Comparison of ENCODE assay signal across 1 cellular context in the genomic region with DNA sequence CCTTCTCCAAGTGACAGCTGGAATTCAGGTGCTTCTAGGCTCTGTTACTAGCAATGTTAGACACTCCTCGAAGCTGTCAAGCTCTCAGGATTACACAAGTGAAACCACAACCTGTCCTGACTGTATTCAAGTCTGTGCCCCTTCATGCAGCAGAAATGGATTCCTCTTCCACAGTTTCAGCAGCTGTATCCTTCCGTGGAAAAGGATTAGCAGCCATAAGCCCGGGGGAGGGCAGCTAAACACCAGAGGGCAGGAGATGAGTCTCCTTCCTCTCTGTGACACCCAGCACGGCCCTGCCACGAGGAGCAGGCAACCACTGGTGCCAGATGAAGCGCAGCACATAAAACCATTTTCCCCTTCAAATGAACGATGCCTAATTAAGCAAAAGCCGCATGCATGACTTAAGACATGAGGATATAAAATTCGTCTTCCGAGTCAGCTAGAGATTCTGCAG.
TF ChIP-seq lines count a peak whose summit lies in the region.

No MANE protein-coding gene starts in this region.

TF ChIP-seq in GM23338, 12 proteins besides CTCF, POLR2A, EP300 and RAD21:
- TF ChIP-seq, protein P1, sequence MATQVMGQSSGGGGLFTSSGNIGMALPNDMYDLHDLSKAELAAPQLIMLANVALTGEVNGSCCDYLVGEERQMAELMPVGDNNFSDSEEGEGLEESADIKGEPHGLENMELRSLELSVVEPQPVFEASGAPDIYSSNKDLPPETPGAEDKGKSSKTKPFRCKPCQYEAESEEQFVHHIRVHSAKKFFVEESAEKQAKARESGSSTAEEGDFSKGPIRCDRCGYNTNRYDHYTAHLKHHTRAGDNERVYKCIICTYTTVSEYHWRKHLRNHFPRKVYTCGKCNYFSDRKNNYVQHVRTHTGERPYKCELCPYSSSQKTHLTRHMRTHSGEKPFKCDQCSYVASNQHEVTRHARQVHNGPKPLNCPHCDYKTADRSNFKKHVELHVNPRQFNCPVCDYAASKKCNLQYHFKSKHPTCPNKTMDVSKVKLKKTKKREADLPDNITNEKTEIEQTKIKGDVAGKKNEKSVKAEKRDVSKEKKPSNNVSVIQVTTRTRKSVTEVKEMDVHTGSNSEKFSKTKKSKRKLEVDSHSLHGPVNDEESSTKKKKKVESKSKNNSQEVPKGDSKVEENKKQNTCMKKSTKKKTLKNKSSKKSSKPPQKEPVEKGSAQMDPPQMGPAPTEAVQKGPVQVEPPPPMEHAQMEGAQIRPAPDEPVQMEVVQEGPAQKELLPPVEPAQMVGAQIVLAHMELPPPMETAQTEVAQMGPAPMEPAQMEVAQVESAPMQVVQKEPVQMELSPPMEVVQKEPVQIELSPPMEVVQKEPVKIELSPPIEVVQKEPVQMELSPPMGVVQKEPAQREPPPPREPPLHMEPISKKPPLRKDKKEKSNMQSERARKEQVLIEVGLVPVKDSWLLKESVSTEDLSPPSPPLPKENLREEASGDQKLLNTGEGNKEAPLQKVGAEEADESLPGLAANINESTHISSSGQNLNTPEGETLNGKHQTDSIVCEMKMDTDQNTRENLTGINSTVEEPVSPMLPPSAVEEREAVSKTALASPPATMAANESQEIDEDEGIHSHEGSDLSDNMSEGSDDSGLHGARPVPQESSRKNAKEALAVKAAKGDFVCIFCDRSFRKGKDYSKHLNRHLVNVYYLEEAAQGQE (IDR thresholded peaks at IDR 0.05; ENCODE audit: unreplicated experiment): no peak
- no peak for TF ChIP-seq ZNF331 (CRISPR knock-in tag; IDR thresholded peaks at IDR 0.05; ENCODE audit: low read depth)
- TF ChIP-seq EZH2 (IDR thresholded peaks at IDR 0.05; ENCODE audit: low read depth, unreplicated experiment): no peak
- TF ChIP-seq, protein P2, sequence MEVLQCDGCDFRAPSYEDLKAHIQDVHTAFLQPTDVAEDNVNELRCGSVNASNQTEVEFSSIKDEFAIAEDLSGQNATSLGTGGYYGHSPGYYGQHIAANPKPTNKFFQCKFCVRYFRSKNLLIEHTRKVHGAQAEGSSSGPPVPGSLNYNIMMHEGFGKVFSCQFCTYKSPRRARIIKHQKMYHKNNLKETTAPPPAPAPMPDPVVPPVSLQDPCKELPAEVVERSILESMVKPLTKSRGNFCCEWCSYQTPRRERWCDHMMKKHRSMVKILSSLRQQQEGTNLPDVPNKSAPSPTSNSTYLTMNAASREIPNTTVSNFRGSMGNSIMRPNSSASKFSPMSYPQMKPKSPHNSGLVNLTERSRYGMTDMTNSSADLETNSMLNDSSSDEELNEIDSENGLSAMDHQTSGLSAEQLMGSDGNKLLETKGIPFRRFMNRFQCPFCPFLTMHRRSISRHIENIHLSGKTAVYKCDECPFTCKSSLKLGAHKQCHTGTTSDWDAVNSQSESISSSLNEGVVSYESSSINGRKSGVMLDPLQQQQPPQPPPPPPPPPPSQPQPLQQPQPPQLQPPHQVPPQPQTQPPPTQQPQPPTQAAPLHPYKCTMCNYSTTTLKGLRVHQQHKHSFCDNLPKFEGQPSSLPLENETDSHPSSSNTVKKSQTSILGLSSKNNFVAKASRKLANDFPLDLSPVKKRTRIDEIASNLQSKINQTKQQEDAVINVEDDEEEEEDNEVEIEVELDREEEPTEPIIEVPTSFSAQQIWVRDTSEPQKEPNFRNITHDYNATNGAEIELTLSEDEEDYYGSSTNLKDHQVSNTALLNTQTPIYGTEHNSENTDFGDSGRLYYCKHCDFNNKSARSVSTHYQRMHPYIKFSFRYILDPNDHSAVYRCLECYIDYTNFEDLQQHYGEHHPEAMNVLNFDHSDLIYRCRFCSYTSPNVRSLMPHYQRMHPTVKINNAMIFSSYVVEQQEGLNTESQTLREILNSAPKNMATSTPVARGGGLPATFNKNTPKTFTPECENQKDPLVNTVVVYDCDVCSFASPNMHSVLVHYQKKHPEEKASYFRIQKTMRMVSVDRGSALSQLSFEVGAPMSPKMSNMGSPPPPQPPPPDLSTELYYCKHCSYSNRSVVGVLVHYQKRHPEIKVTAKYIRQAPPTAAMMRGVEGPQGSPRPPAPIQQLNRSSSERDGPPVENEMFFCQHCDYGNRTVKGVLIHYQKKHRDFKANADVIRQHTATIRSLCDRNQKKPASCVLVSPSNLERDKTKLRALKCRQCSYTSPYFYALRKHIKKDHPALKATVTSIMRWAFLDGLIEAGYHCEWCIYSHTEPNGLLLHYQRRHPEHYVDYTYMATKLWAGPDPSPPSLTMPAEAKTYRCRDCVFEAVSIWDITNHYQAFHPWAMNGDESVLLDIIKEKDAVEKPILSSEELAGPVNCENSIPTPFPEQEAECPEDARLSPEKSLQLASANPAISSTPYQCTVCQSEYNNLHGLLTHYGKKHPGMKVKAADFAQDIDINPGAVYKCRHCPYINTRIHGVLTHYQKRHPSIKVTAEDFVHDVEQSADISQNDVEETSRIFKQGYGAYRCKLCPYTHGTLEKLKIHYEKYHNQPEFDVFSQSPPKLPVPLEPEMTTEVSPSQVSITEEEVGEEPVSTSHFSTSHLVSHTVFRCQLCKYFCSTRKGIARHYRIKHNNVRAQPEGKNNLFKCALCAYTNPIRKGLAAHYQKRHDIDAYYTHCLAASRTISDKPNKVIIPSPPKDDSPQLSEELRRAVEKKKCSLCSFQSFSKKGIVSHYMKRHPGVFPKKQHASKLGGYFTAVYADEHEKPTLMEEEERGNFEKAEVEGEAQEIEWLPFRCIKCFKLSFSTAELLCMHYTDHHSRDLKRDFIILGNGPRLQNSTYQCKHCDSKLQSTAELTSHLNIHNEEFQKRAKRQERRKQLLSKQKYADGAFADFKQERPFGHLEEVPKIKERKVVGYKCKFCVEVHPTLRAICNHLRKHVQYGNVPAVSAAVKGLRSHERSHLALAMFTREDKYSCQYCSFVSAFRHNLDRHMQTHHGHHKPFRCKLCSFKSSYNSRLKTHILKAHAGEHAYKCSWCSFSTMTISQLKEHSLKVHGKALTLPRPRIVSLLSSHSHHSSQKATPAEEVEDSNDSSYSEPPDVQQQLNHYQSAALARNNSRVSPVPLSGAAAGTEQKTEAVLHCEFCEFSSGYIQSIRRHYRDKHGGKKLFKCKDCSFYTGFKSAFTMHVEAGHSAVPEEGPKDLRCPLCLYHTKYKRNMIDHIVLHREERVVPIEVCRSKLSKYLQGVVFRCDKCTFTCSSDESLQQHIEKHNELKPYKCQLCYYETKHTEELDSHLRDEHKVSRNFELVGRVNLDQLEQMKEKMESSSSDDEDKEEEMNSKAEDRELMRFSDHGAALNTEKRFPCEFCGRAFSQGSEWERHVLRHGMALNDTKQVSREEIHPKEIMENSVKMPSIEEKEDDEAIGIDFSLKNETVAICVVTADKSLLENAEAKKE (CRISPR knock-in tag; IDR thresholded peaks at IDR 0.05): no peak
- TF ChIP-seq STAT1 (IDR thresholded peaks at IDR 0.05; ENCODE audit: unreplicated experiment): no peak
- TF ChIP-seq POLR2AphosphoS5 (IDR thresholded peaks at IDR 0.05; ENCODE audit: low read depth): no peak
- no peak for TF ChIP-seq CREB1 (CRISPR knock-in tag; IDR thresholded peaks at IDR 0.05; ENCODE audit: low read depth)
- TF ChIP-seq, protein P3, sequence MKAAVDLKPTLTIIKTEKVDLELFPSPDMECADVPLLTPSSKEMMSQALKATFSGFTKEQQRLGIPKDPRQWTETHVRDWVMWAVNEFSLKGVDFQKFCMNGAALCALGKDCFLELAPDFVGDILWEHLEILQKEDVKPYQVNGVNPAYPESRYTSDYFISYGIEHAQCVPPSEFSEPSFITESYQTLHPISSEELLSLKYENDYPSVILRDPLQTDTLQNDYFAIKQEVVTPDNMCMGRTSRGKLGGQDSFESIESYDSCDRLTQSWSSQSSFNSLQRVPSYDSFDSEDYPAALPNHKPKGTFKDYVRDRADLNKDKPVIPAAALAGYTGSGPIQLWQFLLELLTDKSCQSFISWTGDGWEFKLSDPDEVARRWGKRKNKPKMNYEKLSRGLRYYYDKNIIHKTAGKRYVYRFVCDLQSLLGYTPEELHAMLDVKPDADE (IDR thresholded peaks at IDR 0.05): no peak
- no peak for TF ChIP-seq JUNB (IDR thresholded peaks at IDR 0.05; ENCODE audit: unreplicated experiment)
- no peak for TF ChIP-seq EZH2phosphoT487 (IDR thresholded peaks at IDR 0.05; ENCODE audit: unreplicated experiment)
- TF ChIP-seq ZNF114 (CRISPR knock-in tag; IDR thresholded peaks at IDR 0.05): no peak
- no peak for TF ChIP-seq NANOG (IDR thresholded peaks at IDR 0.05; ENCODE audit: borderline replicate concordance)
